In the genomic region with DNA sequence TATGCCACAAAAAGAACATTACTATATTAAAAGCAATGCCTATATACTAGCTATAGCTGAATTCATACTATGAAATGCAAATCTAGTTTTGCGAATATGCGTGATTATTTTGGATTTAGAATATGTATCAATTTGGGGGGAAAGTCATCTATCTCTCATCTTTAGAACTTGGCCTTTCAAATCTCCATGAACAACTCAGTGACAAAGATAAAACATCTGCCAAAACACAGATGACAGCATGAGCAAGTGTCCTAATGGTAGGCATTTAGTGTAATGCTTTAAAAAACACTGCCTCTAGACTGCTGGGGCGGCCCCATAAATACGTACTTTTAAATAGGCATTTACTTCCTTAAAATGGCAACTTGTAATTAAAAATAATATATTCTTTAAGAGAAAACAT, we compare ENCODE assay signal across 8 cellular contexts.
DNase-seq lines count a peak whose midpoint lies in the region; TF ChIP-seq lines count a peak whose summit lies in the region.
"Had no signal": no experiment of that assay in that cellular context is flagged by ENCODE, and none has a peak within 500 bp of the region (broad histone marks: within the 10 kb centered on the region; RNA-seq: fewer than 3 reads in every experiment).

No MANE protein-coding gene starts in this region.

- H2AFZ ChIP-seq in Loucy (ENCODE audit: low read length), result no peak overlapping the region

- peak overlapping the region; percentile 86 for H3K4me2 ChIP-seq in Loucy (ENCODE audit: low read depth, low read length, poor library complexity, severe bottlenecking)

- no peak for TF ChIP-seq CTCF in Loucy (conservative IDR thresholded peaks at IDR 0.05; ENCODE audit: low read length)

- H3K9me3 ChIP-seq in Loucy (ENCODE audit: insufficient read depth, low read depth, low read length) (no peaks in the 10 kb centered on the region), duodenal mucosa (ENCODE audit: control insufficient read depth in 1 of 2, low read length in 2 of 2) (no peaks in the 10 kb centered on the region)
- H3K9me3 ChIP-seq: gastrocnemius medialis had no signal

- no peaks in the 10 kb centered on the region for H3K9me2 ChIP-seq in Loucy (replicated peaks; ENCODE audit: low read depth, low read length)

- peak overlapping the region; percentile 84 for H3K4me3 ChIP-seq in Loucy (ENCODE audit: low read length, poor library complexity, severe bottlenecking)
- peak overlapping the region; percentile 14 to 41 for H3K4me3 ChIP-seq in duodenal mucosa (ENCODE audit: low read depth in 1 of 2, low read length in 2 of 2)

- H3K27me3 ChIP-seq in Loucy (ENCODE audit: insufficient read depth, low read length, poor library complexity, severe bottlenecking) (no peaks in the 10 kb centered on the region), duodenal mucosa (ENCODE audit: control insufficient read depth in 1 of 2, insufficient read depth in 2 of 2, low read length in 2 of 2) (no peaks in the 10 kb centered on the region)
- H3K27me3 ChIP-seq: gastrocnemius medialis had no signal

- H3K79me2 ChIP-seq in Loucy (ENCODE audit: insufficient read depth, low read length), result peaks cover 77% of the 10 kb centered on the region

- peak; percentile 4 for DNase-seq in EH (ENCODE audit: low read depth)
- DNase-seq in pons (ENCODE audit: low spot score), result peak; percentile 50
- DNase-seq in NCI-H2029 treated with DMSO at 0.1 percent for 48 hours (lab: John Stamatoyannopoulos, UW), result no peak
- DNase-seq in cerebellar nuclear complex (lab: John Stamatoyannopoulos, UW), result no peak
- DNase-seq in SKM-1 (lab: John Stamatoyannopoulos, UW; ENCODE audit: unreplicated experiment), result no peak
- DNase-seq: gastrocnemius medialis had no signal

- H3K4me1 ChIP-seq in Loucy (ENCODE audit: insufficient read depth, low read length, poor library complexity, severe bottlenecking) (peaks cover 77% of the 10 kb centered on the region), duodenal mucosa (ENCODE audit: control insufficient read depth in 1 of 2, insufficient read depth in 2 of 2, low read length in 2 of 2) (peaks cover 17 to 21% of the 10 kb centered on the region in 2 donors)

- peak overlapping the region; percentile 95 for H3K9ac ChIP-seq in Loucy (ENCODE audit: low read depth, low read length, poor library complexity, severe bottlenecking)
- H3K9ac ChIP-seq in duodenal mucosa (ENCODE audit: low read depth in 1 of 2, low read length in 2 of 2), result no peak overlapping the region

- H3K27ac ChIP-seq in duodenal mucosa (ENCODE audit: low read depth, low read length), result no peak overlapping the region
- H3K27ac ChIP-seq: gastrocnemius medialis had no signal

- H4K20me1 ChIP-seq in Loucy (ENCODE audit: insufficient read depth, low read length, poor library complexity, severe bottlenecking), result peaks cover 70% of the 10 kb centered on the region

- no peaks in the 10 kb centered on the region for H3K36me3 ChIP-seq in Loucy (ENCODE audit: insufficient read depth, low read length)
- H3K36me3 ChIP-seq in duodenal mucosa (ENCODE audit: control insufficient read depth in 1 of 2, insufficient read depth in 2 of 2, low read length in 2 of 2), result no peaks in the 10 kb centered on the region
- H3K36me3 ChIP-seq: gastrocnemius medialis had no signal

- peaks cover 3% of the 10 kb centered on the region; the same call in 1 of the 2 replicates for H3F3A ChIP-seq in Loucy (ENCODE audit: low read depth)

Comparison
In these comparisons a context has a peak if more than half of its experiments do, and no peak if none do; other contexts are left out.
1. DNase-seq: peak in EH (single experiment) and pons (single experiment); none in NCI-H2029 treated with DMSO at 0.1 percent for 48 hours (single experiment), cerebellar nuclear complex (0 of 2) and SKM-1 (single experiment).